In the genomic region with DNA sequence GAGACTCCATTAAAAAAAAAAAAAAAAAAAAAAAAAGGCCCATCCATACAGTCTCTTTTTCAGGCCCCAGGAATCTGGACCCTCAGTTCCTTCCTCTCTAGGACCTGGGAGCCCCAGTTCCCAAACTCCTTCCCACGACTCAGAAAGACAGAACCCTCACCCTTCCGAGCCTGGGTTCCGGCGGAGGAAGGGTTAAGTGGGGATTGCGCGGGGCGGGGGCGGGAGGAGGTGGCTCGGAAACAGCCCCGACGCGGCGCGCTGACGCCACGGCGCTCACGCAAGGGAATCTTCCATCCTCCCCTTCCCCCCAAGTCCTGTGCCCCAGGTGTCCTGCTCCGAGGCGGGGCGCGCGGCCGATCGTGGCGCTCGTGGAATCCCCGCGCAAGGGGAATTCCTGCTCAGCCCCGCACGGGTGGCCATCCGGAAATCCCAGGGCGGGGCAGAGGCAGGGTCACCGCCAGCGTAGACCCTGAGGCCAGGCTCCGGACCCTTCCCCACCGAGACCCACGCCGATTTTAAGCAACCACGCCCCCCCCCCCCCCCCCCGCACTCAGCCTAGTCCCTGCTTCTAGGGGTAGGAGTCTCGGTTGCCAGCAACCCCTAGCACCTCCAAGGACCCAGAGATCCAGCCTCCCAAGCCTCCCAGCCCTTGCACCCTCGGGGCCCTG, we compare ENCODE assay signal across 8 cellular contexts. TPM values are rescaled to one million over a fixed set of nuclear protein-coding genes. Genes with fewer than 3 reads are reported as not detected.
DNase-seq lines count a peak whose midpoint lies in the region; ATAC-seq and TF ChIP-seq lines count a peak whose summit lies in the region.

No MANE protein-coding gene starts in this region.

- H3K36me3 ChIP-seq in ovary (no peaks in the 10 kb centered on the region), thymus (ENCODE audit: control insufficient read depth, insufficient read depth) (peaks cover 32% of the 10 kb centered on the region)

- peak; percentile 92 for ATAC-seq in Right ventricle myocardium superior (ENCODE audit: poor library complexity)

- H3K4me1 ChIP-seq in ovary (ENCODE audit: insufficient read depth) (peaks cover 4% of the 10 kb centered on the region), thymus (ENCODE audit: control insufficient read depth, insufficient read depth, low read length) (peaks cover 31% of the 10 kb centered on the region)

- H3K9me3 ChIP-seq in ovary, result no peaks in the 10 kb centered on the region
- no peaks in the 10 kb centered on the region for H3K9me3 ChIP-seq in thymus (ENCODE audit: control insufficient read depth)

- TF ChIP-seq POLR2A in ovary (IDR thresholded peaks at IDR 0.05), result peak; percentile 50

- WGBS in ovary, 3 donors, result 0% methylated on average over 36 to 42 of the region's 43 CpGs
- under 1% methylated on average over 42 of the region's 43 CpGs for WGBS in thymus

- no peak for TF ChIP-seq EP300 in ovary (IDR thresholded peaks at IDR 0.05)

- no peak for TF ChIP-seq CTCF in ovary (IDR thresholded peaks at IDR 0.05)

- H3K4me3 ChIP-seq in ovary (peak overlapping the region; percentile 51), thymus (ENCODE audit: low read length) (peak overlapping the region; percentile 83)

- H3K27ac ChIP-seq in ovary (peak overlapping the region; percentile 56 to 72), thymus (ENCODE audit: low read depth) (peak overlapping the region; percentile 97)

- H3K27me3 ChIP-seq in ovary, result no peaks in the 10 kb centered on the region
- no peaks in the 10 kb centered on the region for H3K27me3 ChIP-seq in thymus (ENCODE audit: control insufficient read depth, insufficient read depth)

- intact Hi-C loops in Right ventricle myocardium superior (cut with DNase I), result no loop called here
- intact Hi-C loops in ovary (cut with DNase I), result loop anchor here in 1 of 4 donors (5.0 kb wide), 1 partner anchor 33 kb away; no protein-coding TSS in a partner anchor

- DNase-seq in DMS79 (lab: John Stamatoyannopoulos, UW), result peak; percentile 55
- DNase-seq in H4 (ENCODE audit: low spot score), result peak; percentile 89
- peak; percentile 94 for DNase-seq in NAMALWA (ENCODE audit: low spot score)
- DNase-seq in SW 1271 (lab: John Stamatoyannopoulos, UW), result peak; percentile 63 to 67
- DNase-seq in activated naive CD8-positive, alpha-beta T cell treated with anti-CD3 and anti-CD28 coated beads, Interleukin-2, amount 50 U/mL, for 16 hours (ENCODE audit: low read depth, low spot score), result peak; percentile 70
- DNase-seq in Right ventricle myocardium superior, result peak; percentile 90
- DNase-seq in ovary, result peak; percentile 78 to 87 (median 81)

RNA-seq across cellular contexts. Expression of a gene that starts 0.7 kb away (rescaled TPM):
- 1.4 and 1.8 TPM in 2 replicates for total RNA-seq in H4 (2014; rRNA removed; shearing (Covaris generic))
- total RNA-seq in Right ventricle myocardium superior (2.6 TPM), ovary (10 to 100 TPM; 10.4 to 23.7 (median 14.6) TPM)
- polyA plus RNA-seq in ovary (1 to 10 TPM; 4.8 to 5.0 TPM), thymus (29.8 TPM)

RNA-seq across cellular contexts. Expression of a gene that starts 2.6 kb away (rescaled TPM):
- total RNA-seq in H4 (2014; rRNA removed; shearing (Covaris generic)), result not detected in 2 replicates
- total RNA-seq in Right ventricle myocardium superior (4.1 TPM), ovary (1 to 10 TPM in 6 of 7 donors, under 1 TPM in 1; 0.92 to 6.3 (median 5.5) TPM)
- polyA plus RNA-seq in ovary (1 to 10 TPM; 8.5 to 9.2 TPM), thymus (158 TPM)

RNA-seq across cellular contexts. Expression of a gene that starts 8.4 kb away (rescaled TPM):
- total RNA-seq in H4 (2014; rRNA removed; shearing (Covaris generic)), result not detected in 2 replicates
- total RNA-seq in Right ventricle myocardium superior (28.3 TPM), ovary (10 to 100 TPM in 6 of 7 donors, 1 to 10 TPM in 1; 9.2 to 41.5 (median 31.4) TPM)
- polyA plus RNA-seq in ovary (100 to 1,000 TPM in 1 of 2 donors, 10 to 100 TPM in 1; 55.1 to 135 TPM), thymus (162 TPM)

RNA-seq across cellular contexts. Expression of a gene that starts 31.3 kb away (rescaled TPM):
- total RNA-seq in H4 (2014; rRNA removed; shearing (Covaris generic)), result 28.7 and 45.8 TPM in 2 replicates
- total RNA-seq in Right ventricle myocardium superior (17.8 TPM), ovary (10 to 100 TPM in 1 of 7 donors, 1 to 10 TPM in 3, under 1 TPM in 3; 0.55 to 10.1 (median 1.5) TPM)
- polyA plus RNA-seq in ovary (1 to 10 TPM; 1.6 to 3.0 TPM), thymus (3.3 TPM)

RNA-seq across cellular contexts. Expression of a gene that starts 36.5 kb away (rescaled TPM):
- total RNA-seq in H4 (2014; rRNA removed; shearing (Covaris generic)), result 4.6 and 5.6 TPM in 2 replicates
- 6.1 TPM for total RNA-seq in Right ventricle myocardium superior
- total RNA-seq in ovary, result 10 to 100 TPM; 10.6 to 31.2 (median 21.9) TPM
- polyA plus RNA-seq in ovary, result 10 to 100 TPM in 1 of 2 donors, 1 to 10 TPM in 1; 6.4 to 13.4 TPM
- 1.6 TPM for polyA plus RNA-seq in thymus

Comparison
In these comparisons a context has a peak if more than half of its experiments do, and no peak if none do; other contexts are left out.
1. Peak in every context shown above with its lines: DNase-seq, ATAC-seq, H3K4me3 ChIP-seq and H3K27ac ChIP-seq.
2. RNA of a gene that starts 8.4 kb away (total RNA-seq): 9.2 to 41.5 TPM in ovary and 28.3 TPM in Right ventricle myocardium superior (single experiment); not detected in H4; every median in the first group is over 10 times any median in the second.